In the genomic region with DNA sequence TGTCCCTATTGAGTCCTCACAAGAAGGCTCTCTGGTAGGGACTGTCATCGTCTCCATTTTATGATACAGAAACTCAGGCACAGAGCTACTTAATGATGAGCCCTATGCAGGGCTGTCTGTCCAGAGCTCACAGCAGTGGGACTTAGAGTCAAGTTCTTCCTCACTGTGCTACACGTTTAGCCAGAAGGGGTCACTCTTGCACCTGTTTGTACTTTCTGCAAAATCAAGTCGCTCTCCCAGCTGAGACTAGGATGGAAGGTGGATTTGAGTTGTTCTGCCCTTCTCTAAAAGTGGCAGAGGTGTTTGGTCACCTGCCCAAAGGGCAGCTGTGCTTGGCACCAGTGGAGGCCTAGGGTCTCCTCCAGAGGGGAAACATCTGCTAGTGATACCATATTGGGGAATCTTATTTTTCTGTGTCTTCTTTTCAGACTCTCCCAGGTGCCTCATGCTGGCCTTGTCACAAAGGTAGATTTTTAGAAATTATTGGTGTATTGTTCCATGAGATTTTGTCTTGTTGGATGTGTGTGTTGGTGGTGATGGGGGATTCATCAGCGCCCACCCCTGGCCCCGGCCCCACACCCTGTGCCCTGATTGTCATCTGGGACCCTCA, we compare ENCODE assay signal across 1 cellular context.
TF ChIP-seq lines count a peak whose summit lies in the region.

No MANE protein-coding gene starts in this region.

TF ChIP-seq in GM23338, 12 proteins besides CTCF, POLR2A, EP300 and RAD21 (continued from another document):
- TF ChIP-seq, protein P1, sequence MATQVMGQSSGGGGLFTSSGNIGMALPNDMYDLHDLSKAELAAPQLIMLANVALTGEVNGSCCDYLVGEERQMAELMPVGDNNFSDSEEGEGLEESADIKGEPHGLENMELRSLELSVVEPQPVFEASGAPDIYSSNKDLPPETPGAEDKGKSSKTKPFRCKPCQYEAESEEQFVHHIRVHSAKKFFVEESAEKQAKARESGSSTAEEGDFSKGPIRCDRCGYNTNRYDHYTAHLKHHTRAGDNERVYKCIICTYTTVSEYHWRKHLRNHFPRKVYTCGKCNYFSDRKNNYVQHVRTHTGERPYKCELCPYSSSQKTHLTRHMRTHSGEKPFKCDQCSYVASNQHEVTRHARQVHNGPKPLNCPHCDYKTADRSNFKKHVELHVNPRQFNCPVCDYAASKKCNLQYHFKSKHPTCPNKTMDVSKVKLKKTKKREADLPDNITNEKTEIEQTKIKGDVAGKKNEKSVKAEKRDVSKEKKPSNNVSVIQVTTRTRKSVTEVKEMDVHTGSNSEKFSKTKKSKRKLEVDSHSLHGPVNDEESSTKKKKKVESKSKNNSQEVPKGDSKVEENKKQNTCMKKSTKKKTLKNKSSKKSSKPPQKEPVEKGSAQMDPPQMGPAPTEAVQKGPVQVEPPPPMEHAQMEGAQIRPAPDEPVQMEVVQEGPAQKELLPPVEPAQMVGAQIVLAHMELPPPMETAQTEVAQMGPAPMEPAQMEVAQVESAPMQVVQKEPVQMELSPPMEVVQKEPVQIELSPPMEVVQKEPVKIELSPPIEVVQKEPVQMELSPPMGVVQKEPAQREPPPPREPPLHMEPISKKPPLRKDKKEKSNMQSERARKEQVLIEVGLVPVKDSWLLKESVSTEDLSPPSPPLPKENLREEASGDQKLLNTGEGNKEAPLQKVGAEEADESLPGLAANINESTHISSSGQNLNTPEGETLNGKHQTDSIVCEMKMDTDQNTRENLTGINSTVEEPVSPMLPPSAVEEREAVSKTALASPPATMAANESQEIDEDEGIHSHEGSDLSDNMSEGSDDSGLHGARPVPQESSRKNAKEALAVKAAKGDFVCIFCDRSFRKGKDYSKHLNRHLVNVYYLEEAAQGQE (IDR thresholded peaks at IDR 0.05; ENCODE audit: unreplicated experiment), result no peak
- TF ChIP-seq, protein P2, sequence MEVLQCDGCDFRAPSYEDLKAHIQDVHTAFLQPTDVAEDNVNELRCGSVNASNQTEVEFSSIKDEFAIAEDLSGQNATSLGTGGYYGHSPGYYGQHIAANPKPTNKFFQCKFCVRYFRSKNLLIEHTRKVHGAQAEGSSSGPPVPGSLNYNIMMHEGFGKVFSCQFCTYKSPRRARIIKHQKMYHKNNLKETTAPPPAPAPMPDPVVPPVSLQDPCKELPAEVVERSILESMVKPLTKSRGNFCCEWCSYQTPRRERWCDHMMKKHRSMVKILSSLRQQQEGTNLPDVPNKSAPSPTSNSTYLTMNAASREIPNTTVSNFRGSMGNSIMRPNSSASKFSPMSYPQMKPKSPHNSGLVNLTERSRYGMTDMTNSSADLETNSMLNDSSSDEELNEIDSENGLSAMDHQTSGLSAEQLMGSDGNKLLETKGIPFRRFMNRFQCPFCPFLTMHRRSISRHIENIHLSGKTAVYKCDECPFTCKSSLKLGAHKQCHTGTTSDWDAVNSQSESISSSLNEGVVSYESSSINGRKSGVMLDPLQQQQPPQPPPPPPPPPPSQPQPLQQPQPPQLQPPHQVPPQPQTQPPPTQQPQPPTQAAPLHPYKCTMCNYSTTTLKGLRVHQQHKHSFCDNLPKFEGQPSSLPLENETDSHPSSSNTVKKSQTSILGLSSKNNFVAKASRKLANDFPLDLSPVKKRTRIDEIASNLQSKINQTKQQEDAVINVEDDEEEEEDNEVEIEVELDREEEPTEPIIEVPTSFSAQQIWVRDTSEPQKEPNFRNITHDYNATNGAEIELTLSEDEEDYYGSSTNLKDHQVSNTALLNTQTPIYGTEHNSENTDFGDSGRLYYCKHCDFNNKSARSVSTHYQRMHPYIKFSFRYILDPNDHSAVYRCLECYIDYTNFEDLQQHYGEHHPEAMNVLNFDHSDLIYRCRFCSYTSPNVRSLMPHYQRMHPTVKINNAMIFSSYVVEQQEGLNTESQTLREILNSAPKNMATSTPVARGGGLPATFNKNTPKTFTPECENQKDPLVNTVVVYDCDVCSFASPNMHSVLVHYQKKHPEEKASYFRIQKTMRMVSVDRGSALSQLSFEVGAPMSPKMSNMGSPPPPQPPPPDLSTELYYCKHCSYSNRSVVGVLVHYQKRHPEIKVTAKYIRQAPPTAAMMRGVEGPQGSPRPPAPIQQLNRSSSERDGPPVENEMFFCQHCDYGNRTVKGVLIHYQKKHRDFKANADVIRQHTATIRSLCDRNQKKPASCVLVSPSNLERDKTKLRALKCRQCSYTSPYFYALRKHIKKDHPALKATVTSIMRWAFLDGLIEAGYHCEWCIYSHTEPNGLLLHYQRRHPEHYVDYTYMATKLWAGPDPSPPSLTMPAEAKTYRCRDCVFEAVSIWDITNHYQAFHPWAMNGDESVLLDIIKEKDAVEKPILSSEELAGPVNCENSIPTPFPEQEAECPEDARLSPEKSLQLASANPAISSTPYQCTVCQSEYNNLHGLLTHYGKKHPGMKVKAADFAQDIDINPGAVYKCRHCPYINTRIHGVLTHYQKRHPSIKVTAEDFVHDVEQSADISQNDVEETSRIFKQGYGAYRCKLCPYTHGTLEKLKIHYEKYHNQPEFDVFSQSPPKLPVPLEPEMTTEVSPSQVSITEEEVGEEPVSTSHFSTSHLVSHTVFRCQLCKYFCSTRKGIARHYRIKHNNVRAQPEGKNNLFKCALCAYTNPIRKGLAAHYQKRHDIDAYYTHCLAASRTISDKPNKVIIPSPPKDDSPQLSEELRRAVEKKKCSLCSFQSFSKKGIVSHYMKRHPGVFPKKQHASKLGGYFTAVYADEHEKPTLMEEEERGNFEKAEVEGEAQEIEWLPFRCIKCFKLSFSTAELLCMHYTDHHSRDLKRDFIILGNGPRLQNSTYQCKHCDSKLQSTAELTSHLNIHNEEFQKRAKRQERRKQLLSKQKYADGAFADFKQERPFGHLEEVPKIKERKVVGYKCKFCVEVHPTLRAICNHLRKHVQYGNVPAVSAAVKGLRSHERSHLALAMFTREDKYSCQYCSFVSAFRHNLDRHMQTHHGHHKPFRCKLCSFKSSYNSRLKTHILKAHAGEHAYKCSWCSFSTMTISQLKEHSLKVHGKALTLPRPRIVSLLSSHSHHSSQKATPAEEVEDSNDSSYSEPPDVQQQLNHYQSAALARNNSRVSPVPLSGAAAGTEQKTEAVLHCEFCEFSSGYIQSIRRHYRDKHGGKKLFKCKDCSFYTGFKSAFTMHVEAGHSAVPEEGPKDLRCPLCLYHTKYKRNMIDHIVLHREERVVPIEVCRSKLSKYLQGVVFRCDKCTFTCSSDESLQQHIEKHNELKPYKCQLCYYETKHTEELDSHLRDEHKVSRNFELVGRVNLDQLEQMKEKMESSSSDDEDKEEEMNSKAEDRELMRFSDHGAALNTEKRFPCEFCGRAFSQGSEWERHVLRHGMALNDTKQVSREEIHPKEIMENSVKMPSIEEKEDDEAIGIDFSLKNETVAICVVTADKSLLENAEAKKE (CRISPR knock-in tag; IDR thresholded peaks at IDR 0.05), result no peak
- no peak for TF ChIP-seq EZH2phosphoT487 (IDR thresholded peaks at IDR 0.05; ENCODE audit: unreplicated experiment)
- TF ChIP-seq POLR2AphosphoS5 (IDR thresholded peaks at IDR 0.05; ENCODE audit: low read depth), result no peak
- no peak for TF ChIP-seq JUNB (IDR thresholded peaks at IDR 0.05; ENCODE audit: unreplicated experiment)
